8 cellular contexts compared by ENCODE assay signal in the genomic region with DNA sequence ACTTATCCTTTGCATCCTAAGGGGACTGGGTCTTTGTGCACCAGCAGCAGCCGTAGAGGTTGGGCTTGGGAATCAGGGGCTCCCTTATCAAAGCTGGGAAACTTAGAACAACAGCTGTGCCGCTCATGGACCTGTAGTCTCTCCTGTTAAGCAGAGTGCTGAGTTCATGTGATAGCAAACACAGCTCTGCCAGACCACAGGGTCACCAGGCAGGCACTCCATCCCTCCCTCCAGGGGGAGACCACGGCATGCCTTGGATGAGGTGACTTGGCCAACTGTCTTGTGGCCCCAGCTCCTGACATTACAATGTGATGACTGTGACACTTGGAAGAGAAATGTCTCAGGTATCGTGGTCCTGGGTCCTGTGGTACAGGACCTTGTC. TPM values are rescaled to one million over a fixed set of nuclear protein-coding genes. Genes with fewer than 3 reads are reported as not detected.
A peak's percentile ranks its signal among the peaks of the same experiment; 100 is the strongest.
DNase-seq lines count a peak whose midpoint lies in the region; ATAC-seq and TF ChIP-seq lines count a peak whose summit lies in the region.

No MANE protein-coding gene starts in this region.

- CTCF ChIA-PET in T-cell (lab: Charles Lee): interaction anchor here (0.5 to 1.3 kb wide), 3 partner anchors 8 to 29 kb away, joined by 3 to 5 read pairs (median 3); no protein-coding TSS in a partner anchor

- no peaks in the 10 kb centered on the region for H3F3A ChIP-seq in GM23338 (replicated peaks; ENCODE audit: low read depth)

- H3K4me2 ChIP-seq in GM23338: no peak overlapping the region

- peaks cover 17% of the 10 kb centered on the region for H3K36me3 Mint-ChIP-seq in T-cell
- peaks cover 42% of the 10 kb centered on the region for H3K36me3 Mint-ChIP-seq in stimulated activated memory B cell treated with anti-CD40 and anti-IgM and Interleukin-4, amounts not matched to agents 10 μg/mL and 1 μg/mL and 100 μg/mL, for 72 hours
- H3K36me3 Mint-ChIP-seq in GM23338 (ENCODE audit: low read depth): peaks cover 25% of the 10 kb centered on the region
- H3K36me3 Mint-ChIP-seq in nephron progenitor cell (ENCODE audit: low read depth): peaks cover 66% of the 10 kb centered on the region

- H3K79me2 ChIP-seq in GM23338 (replicated peaks; ENCODE audit: insufficient read depth): peaks cover 15% of the 10 kb centered on the region

- 0 out of 4 replicates have a peak, but pooled peaks of 1 of the 2 experiments have one; percentile 6 for TF ChIP-seq CTCF in GM23338 (conservative IDR thresholded peaks at IDR 0.05; ENCODE audit: low read depth in 2 of 2)
- TF ChIP-seq CTCF in nephron progenitor cell (IDR thresholded peaks at IDR 0.05): no peak

- WGBS in right cardiac atrium: 71% methylated on average over 4 of the region's 4 CpGs

- H4K20me1 ChIP-seq in GM23338 (replicated peaks; ENCODE audit: insufficient read depth): no peaks in the 10 kb centered on the region

- H3K27ac Mint-ChIP-seq in T-cell (peak overlapping the region; percentile 93), GM23338 (no peak overlapping the region), nephron progenitor cell (no peak overlapping the region)
- peak overlapping the region; percentile 88 for H3K27ac Mint-ChIP-seq in stimulated activated memory B cell treated with anti-CD40 and anti-IgM and Interleukin-4, amounts not matched to agents 10 μg/mL and 1 μg/mL and 100 μg/mL, for 72 hours

- POLR2A ChIA-PET in T-cell (lab: Charles Lee): no interaction called here

- no peaks in the 10 kb centered on the region for H3K9me2 ChIP-seq in GM23338 (ENCODE audit: insufficient read depth)

- H3K27me3 Mint-ChIP-seq in T-cell (no peaks in the 10 kb centered on the region), GM23338 (ENCODE audit: insufficient read depth, low read depth, poor library complexity) (peaks cover 6% of the 10 kb centered on the region), nephron progenitor cell (ENCODE audit: low read depth, poor library complexity) (peaks cover 4% of the 10 kb centered on the region)
- no peaks in the 10 kb centered on the region for H3K27me3 Mint-ChIP-seq in stimulated activated memory B cell treated with anti-CD40 and anti-IgM and Interleukin-4, amounts not matched to agents 10 μg/mL and 1 μg/mL and 100 μg/mL, for 72 hours

- ATAC-seq in T-cell (replicated peaks in 1 of 4): no peak
- no peak for ATAC-seq in right cardiac atrium
- ATAC-seq in stimulated activated memory B cell treated with anti-CD40 and anti-IgM and Interleukin-4, amounts not matched to agents 10 μg/mL and 1 μg/mL and 100 μg/mL, for 72 hours: no peak
- no peak for ATAC-seq in GM23338
- no peak for ATAC-seq in left lobe of liver

- DNase-seq in H4 (ENCODE audit: low spot score): peak; percentile 81
- no peak for DNase-seq in T-cell
- no peak for DNase-seq in right cardiac atrium
- no peak for DNase-seq in GM23338 (ENCODE audit: low spot score)
- no peak for DNase-seq in NCI-H1417 treated with DMSO at 0.1 percent for 48 hours (lab: John Stamatoyannopoulos, UW)
- DNase-seq in nephron progenitor cell: no peak
- DNase-seq in left lobe of liver (ENCODE audit: low spot score): no peak

- H3K4me1 Mint-ChIP-seq in T-cell (peaks cover 94 to 98% (median 96%) of the 10 kb centered on the region in 3 donors), GM23338 (peaks cover 18% of the 10 kb centered on the region), nephron progenitor cell (peaks cover 8% of the 10 kb centered on the region)
- peaks cover 75% of the 10 kb centered on the region for H3K4me1 Mint-ChIP-seq in stimulated activated memory B cell treated with anti-CD40 and anti-IgM and Interleukin-4, amounts not matched to agents 10 μg/mL and 1 μg/mL and 100 μg/mL, for 72 hours

- H3K9me3 ChIP-seq in right cardiac atrium (ENCODE audit: control insufficient read depth, low read length): no peaks in the 10 kb centered on the region

- H3K4me3 ChIP-seq in right cardiac atrium (ENCODE audit: low read length) (no peak overlapping the region), GM23338 (no peak overlapping the region)

- peak overlapping the region in 2 of 3 donors; percentile 1 to 52 for H3K4me3 Mint-ChIP-seq in T-cell
- H3K4me3 Mint-ChIP-seq in stimulated activated memory B cell treated with anti-CD40 and anti-IgM and Interleukin-4, amounts not matched to agents 10 μg/mL and 1 μg/mL and 100 μg/mL, for 72 hours: no peak overlapping the region
- no peak overlapping the region for H3K4me3 Mint-ChIP-seq in GM23338
- H3K4me3 Mint-ChIP-seq in nephron progenitor cell: no peak overlapping the region

- peaks cover 12% of the 10 kb centered on the region for H3K4me1 ChIP-seq in right cardiac atrium (ENCODE audit: control insufficient read depth, insufficient read depth, low read length)
- peaks cover 2% of the 10 kb centered on the region for H3K4me1 ChIP-seq in GM23338 (ENCODE audit: insufficient read depth)

- no peak overlapping the region for H2AFZ ChIP-seq in GM23338

- H3K36me3 ChIP-seq in GM23338 (ENCODE audit: insufficient read depth): peaks cover 8% of the 10 kb centered on the region; the same call in 1 of the 2 replicates

- H3K9me3 Mint-ChIP-seq in T-cell: no peaks in the 10 kb centered on the region
- H3K9me3 Mint-ChIP-seq in stimulated activated memory B cell treated with anti-CD40 and anti-IgM and Interleukin-4, amounts not matched to agents 10 μg/mL and 1 μg/mL and 100 μg/mL, for 72 hours: peaks cover 2% of the 10 kb centered on the region
- peaks cover 18% of the 10 kb centered on the region for H3K9me3 Mint-ChIP-seq in GM23338
- H3K9me3 Mint-ChIP-seq in nephron progenitor cell: peaks cover 37% of the 10 kb centered on the region

- intact Hi-C loops in right cardiac atrium (cut with DNase I): no loop called here

- H3K27ac ChIP-seq in right cardiac atrium (ENCODE audit: low read length) (peak overlapping the region; percentile 65), GM23338 (ENCODE audit: low read depth) (no peak overlapping the region)

- H3K27me3 ChIP-seq in right cardiac atrium (ENCODE audit: control insufficient read depth, insufficient read depth): no peaks in the 10 kb centered on the region
- H3K27me3 ChIP-seq in GM23338 (ENCODE audit: insufficient read depth): no peaks in the 10 kb centered on the region

TF ChIP-seq in GM23338, 12 proteins besides CTCF, POLR2A, EP300 and RAD21 (continues in another document):
- no peak for TF ChIP-seq JUNB (IDR thresholded peaks at IDR 0.05; ENCODE audit: unreplicated experiment)
- TF ChIP-seq ZNF114 (CRISPR knock-in tag; IDR thresholded peaks at IDR 0.05): no peak
- TF ChIP-seq STAT1 (IDR thresholded peaks at IDR 0.05; ENCODE audit: unreplicated experiment): no peak
- TF ChIP-seq, protein P1, sequence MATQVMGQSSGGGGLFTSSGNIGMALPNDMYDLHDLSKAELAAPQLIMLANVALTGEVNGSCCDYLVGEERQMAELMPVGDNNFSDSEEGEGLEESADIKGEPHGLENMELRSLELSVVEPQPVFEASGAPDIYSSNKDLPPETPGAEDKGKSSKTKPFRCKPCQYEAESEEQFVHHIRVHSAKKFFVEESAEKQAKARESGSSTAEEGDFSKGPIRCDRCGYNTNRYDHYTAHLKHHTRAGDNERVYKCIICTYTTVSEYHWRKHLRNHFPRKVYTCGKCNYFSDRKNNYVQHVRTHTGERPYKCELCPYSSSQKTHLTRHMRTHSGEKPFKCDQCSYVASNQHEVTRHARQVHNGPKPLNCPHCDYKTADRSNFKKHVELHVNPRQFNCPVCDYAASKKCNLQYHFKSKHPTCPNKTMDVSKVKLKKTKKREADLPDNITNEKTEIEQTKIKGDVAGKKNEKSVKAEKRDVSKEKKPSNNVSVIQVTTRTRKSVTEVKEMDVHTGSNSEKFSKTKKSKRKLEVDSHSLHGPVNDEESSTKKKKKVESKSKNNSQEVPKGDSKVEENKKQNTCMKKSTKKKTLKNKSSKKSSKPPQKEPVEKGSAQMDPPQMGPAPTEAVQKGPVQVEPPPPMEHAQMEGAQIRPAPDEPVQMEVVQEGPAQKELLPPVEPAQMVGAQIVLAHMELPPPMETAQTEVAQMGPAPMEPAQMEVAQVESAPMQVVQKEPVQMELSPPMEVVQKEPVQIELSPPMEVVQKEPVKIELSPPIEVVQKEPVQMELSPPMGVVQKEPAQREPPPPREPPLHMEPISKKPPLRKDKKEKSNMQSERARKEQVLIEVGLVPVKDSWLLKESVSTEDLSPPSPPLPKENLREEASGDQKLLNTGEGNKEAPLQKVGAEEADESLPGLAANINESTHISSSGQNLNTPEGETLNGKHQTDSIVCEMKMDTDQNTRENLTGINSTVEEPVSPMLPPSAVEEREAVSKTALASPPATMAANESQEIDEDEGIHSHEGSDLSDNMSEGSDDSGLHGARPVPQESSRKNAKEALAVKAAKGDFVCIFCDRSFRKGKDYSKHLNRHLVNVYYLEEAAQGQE (IDR thresholded peaks at IDR 0.05; ENCODE audit: unreplicated experiment): no peak
- no peak for TF ChIP-seq POLR2AphosphoS5 (IDR thresholded peaks at IDR 0.05; ENCODE audit: low read depth)
- TF ChIP-seq EZH2phosphoT487 (IDR thresholded peaks at IDR 0.05; ENCODE audit: unreplicated experiment): no peak
- TF ChIP-seq, protein P2, sequence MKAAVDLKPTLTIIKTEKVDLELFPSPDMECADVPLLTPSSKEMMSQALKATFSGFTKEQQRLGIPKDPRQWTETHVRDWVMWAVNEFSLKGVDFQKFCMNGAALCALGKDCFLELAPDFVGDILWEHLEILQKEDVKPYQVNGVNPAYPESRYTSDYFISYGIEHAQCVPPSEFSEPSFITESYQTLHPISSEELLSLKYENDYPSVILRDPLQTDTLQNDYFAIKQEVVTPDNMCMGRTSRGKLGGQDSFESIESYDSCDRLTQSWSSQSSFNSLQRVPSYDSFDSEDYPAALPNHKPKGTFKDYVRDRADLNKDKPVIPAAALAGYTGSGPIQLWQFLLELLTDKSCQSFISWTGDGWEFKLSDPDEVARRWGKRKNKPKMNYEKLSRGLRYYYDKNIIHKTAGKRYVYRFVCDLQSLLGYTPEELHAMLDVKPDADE (IDR thresholded peaks at IDR 0.05): no peak
- TF ChIP-seq CREB1 (CRISPR knock-in tag; IDR thresholded peaks at IDR 0.05; ENCODE audit: low read depth): no peak

RNA-seq across cellular contexts. Expression of a gene that starts 60.0 kb away (rescaled TPM):
- 33.4 and 34.3 TPM in 2 replicates for total RNA-seq in H4 (2014; rRNA removed; shearing (Covaris generic))
- total RNA-seq in T-cell: 100 to 1,000 TPM; 143 to 254 (median 163) TPM
- total RNA-seq in right cardiac atrium: 10 to 100 TPM; 27.6 to 44.9 (median 38.6) TPM
- 17.9 TPM for polyA plus RNA-seq in right cardiac atrium
- 20.5 and 23.4 TPM in 2 replicates for total RNA-seq in GM23338 (2014; rRNA removed; shearing (Covaris generic))
- 10.6 and 11.1 TPM in 2 replicates for polyA plus RNA-seq in GM23338 (2016; fragmentation: Nextera tagmentation; extraction: Ambion mirVana)
- 17.9 TPM for total RNA-seq in left lobe of liver

Comparison
In these comparisons a context has a peak if more than half of its experiments do, and no peak if none do; other contexts are left out.
1. H3K27ac Mint-ChIP-seq: peak in T-cell (2 of 2) and stimulated activated memory B cell treated with anti-CD40 and anti-IgM and Interleukin-4, amounts not matched to agents 10 μg/mL and 1 μg/mL and 100 μg/mL, for 72 hours (single experiment); none in GM23338 (single experiment) and nephron progenitor cell (single experiment).
2. H3K4me3 Mint-ChIP-seq: peak in T-cell (2 of 3); none in stimulated activated memory B cell treated with anti-CD40 and anti-IgM and Interleukin-4, amounts not matched to agents 10 μg/mL and 1 μg/mL and 100 μg/mL, for 72 hours (single experiment), GM23338 (single experiment) and nephron progenitor cell (single experiment).